In the genomic region with DNA sequence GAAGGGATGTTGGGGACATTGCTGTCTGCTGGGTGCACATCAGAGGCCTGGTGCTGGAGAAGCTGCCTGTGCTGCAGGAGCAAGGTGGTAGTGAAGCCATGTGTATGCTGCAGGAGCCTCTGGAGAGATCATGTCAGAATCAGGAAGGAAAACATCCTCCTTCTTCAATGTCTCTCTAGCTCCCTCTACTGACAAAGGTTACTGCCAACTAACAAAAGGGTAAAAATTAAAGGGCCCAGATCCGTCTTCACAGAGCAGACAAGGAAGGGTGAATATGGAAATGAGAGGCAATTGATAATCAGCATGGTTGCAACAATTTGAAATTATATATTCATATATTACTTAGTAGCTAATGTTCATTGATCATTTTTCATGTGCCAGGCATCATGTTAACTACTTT, we compare ENCODE assay signal across 12 cellular contexts. TPM values are rescaled to one million over a fixed set of nuclear protein-coding genes. Genes with fewer than 3 reads are reported as not detected.
DNase-seq lines count a peak whose midpoint lies in the region; ATAC-seq and TF ChIP-seq lines count a peak whose summit lies in the region.
"Had no signal": no experiment of that assay in that cellular context is flagged by ENCODE, and none has a peak within 500 bp of the region (broad histone marks: within the 10 kb centered on the region; RNA-seq: fewer than 3 reads in every experiment).

No MANE protein-coding gene starts in this region.

- peaks cover 18% of the 10 kb centered on the region for H3K9me3 Mint-ChIP-seq in neural crest cell

- H3K79me2 ChIP-seq in DND-41 (ENCODE audit: insufficient read depth, low read length), result no peaks in the 10 kb centered on the region

- no peak overlapping the region for H3K27ac Mint-ChIP-seq in neural crest cell (ENCODE audit: unreplicated experiment)
- H3K27ac Mint-ChIP-seq: activated CD4-positive, alpha-beta T cell treated with anti-CD3 and anti-CD28 coated beads, Interleukin-2, amount 10 ng/mL, durations not matched to agents 24 days and 14 days had no signal

- no peaks in the 10 kb centered on the region for H3K27me3 ChIP-seq in DND-41 (ENCODE audit: insufficient read depth, low read length, poor library complexity)
- H3K27me3 ChIP-seq in HL-60 (ENCODE audit: insufficient read depth, poor library complexity, severe bottlenecking), result no peaks in the 10 kb centered on the region
- H3K27me3 ChIP-seq: cardiac muscle cell had no signal

- H3K4me1 ChIP-seq in DND-41 (ENCODE audit: insufficient read depth, low read length), result peaks cover 53% of the 10 kb centered on the region

- H3K4me2 ChIP-seq in DND-41 (ENCODE audit: insufficient read depth, low read length), result no peak overlapping the region

- H2AFZ ChIP-seq in DND-41 (ENCODE audit: low read depth, low read length), result no peak overlapping the region

- TF ChIP-seq CTCF in DND-41 (IDR thresholded peaks at IDR 0.05; ENCODE audit: borderline replicate concordance, extremely low read depth, low read length, poor library complexity, severe bottlenecking) (peak; percentile 49), HL-60 (IDR thresholded peaks at IDR 0.05; ENCODE audit: insufficient read depth, low read length) (no peak), neural crest cell (conservative IDR thresholded peaks at IDR 0.05) (peak; percentile 32)

- DNase-seq in DND-41 (no peak), HL-60 (ENCODE audit: low read depth in 1 of 2, low spot score in 1 of 2) (peak; percentile 19 to 31), SK-MEL-5 (ENCODE audit: low read depth, low spot score) (peak; percentile 31), neural crest cell (ENCODE audit: low read depth, low spot score) (no peak)
- DNase-seq in activated CD4-positive, alpha-beta T cell treated with anti-CD3 and anti-CD28 coated beads, Interleukin-2, amount 50 U/mL, for 48 hours, result no peak
- DNase-seq in stimulated activated CD4-positive, alpha-beta T cell treated with anti-CD3 and anti-CD28 coated beads, Interleukin-12 subunit alpha, Interleukin-12 subunit beta, amount 100 ng/mL, for 4 hours, result no peak
- DNase-seq: activated CD4-positive, alpha-beta T cell treated with anti-CD3 and anti-CD28 coated beads, Interleukin-2, amount 10 ng/mL, durations not matched to agents 24 days and 14 days; NCI-H1092 treated with DMSO at 0.1 percent for 48 hours; NCI-H510A treated with DMSO at 0.1 percent for 48 hours had no signal

- H3K9me3 ChIP-seq in DND-41 (ENCODE audit: insufficient read depth, low read length, severe bottlenecking), result peaks cover 6% of the 10 kb centered on the region

- H3K4me3 Mint-ChIP-seq in neural crest cell, result no peak overlapping the region
- H3K4me3 Mint-ChIP-seq: activated CD4-positive, alpha-beta T cell treated with anti-CD3 and anti-CD28 coated beads, Interleukin-2, amount 10 ng/mL, durations not matched to agents 24 days and 14 days had no signal

- no peaks in the 10 kb centered on the region for H3K4me1 Mint-ChIP-seq in neural crest cell

- H3K27ac ChIP-seq in DND-41 (ENCODE audit: low read length) (no peak overlapping the region), HL-60 (replicated peaks) (no peak overlapping the region)
- H3K27ac ChIP-seq: cardiac muscle cell had no signal

- H3K27me3 Mint-ChIP-seq in neural crest cell (ENCODE audit: low read depth), result peaks cover 3% of the 10 kb centered on the region

- H3K9ac ChIP-seq in DND-41 (ENCODE audit: low read depth, low read length), result no peak overlapping the region

- H3K36me3 Mint-ChIP-seq in neural crest cell (ENCODE audit: low read depth), result peaks cover 8% of the 10 kb centered on the region

- in situ Hi-C loops in SK-MEL-5 (cut with HindIII; ENCODE audit: low pct_unique_long_range_greater_than_20kb, low sequenced_read_pairs), result no loop called here

- H3K36me3 ChIP-seq in DND-41 (ENCODE audit: insufficient read depth, low read length), result no peaks in the 10 kb centered on the region
- H3K36me3 ChIP-seq: cardiac muscle cell had no signal

- ATAC-seq in DND-41 (ENCODE audit: insufficient read depth, low read depth), result no peak
- no peak for ATAC-seq in HG03175 (IDR thresholded peaks at IDR 0.05; ENCODE audit: unreplicated experiment)

- H3K4me3 ChIP-seq in DND-41 (ENCODE audit: low read depth in 1 of 2, low read length in 2 of 2) (no peak overlapping the region), HL-60 (replicated peaks; ENCODE audit: insufficient read depth, low read length) (no peak overlapping the region)
- H3K4me3 ChIP-seq: cardiac muscle cell had no signal

- H4K20me1 ChIP-seq in DND-41 (ENCODE audit: insufficient read depth, low read length), result no peaks in the 10 kb centered on the region

RNA-seq across cellular contexts. Expression of a gene that starts 32.2 kb away (rescaled TPM):
- not detected in 2 replicates for total RNA-seq in SK-MEL-5 (2014; rRNA removed; shearing (Covaris generic))
- polyA plus RNA-seq in SK-MEL-5 (2015; cell fraction: cytosol; rRNA removed), result not detected in 2 replicates
- polyA plus RNA-seq in SK-MEL-5 (2015; cell fraction: nucleus; rRNA removed), result not detected in 2 replicates
- total RNA-seq in neural crest cell, result 0.47 TPM in 1 of 2 replicates, not detected in the other
- total RNA-seq: activated CD4-positive, alpha-beta T cell treated with anti-CD3 and anti-CD28 coated beads, Interleukin-2, amount 10 ng/mL, durations not matched to agents 24 days and 14 days; cardiac muscle cell; fibroblast of lung had no signal
- polyA plus RNA-seq: cardiac muscle cell, fibroblast of lung had no signal

RNA-seq across cellular contexts. Expression of a gene that starts 45.7 kb away (rescaled TPM):
- 2.1 and 2.4 TPM in 2 replicates for total RNA-seq in SK-MEL-5 (2014; rRNA removed; shearing (Covaris generic))
- 1.5 and 2.0 TPM in 2 replicates for polyA plus RNA-seq in SK-MEL-5 (2015; cell fraction: cytosol; rRNA removed)
- polyA plus RNA-seq in SK-MEL-5 (2015; cell fraction: nucleus; rRNA removed), result 1.4 and 4.4 TPM in 2 replicates
- total RNA-seq in neural crest cell, result 11.8 and 13.6 TPM in 2 replicates

RNA-seq across cellular contexts. Expression of a gene that starts 56.8 kb away (rescaled TPM):
- total RNA-seq in SK-MEL-5 (2014; rRNA removed; shearing (Covaris generic)), result 67.4 and 68.9 TPM in 2 replicates
- polyA plus RNA-seq in SK-MEL-5 (2015; cell fraction: cytosol; rRNA removed), result 25.4 and 29.8 TPM in 2 replicates
- 26.9 and 28.2 TPM in 2 replicates for polyA plus RNA-seq in SK-MEL-5 (2015; cell fraction: nucleus; rRNA removed)
- 31.5 and 34.7 TPM in 2 replicates for total RNA-seq in neural crest cell

RNA-seq across cellular contexts. Expression of a gene that starts 56.9 kb away (rescaled TPM):
- total RNA-seq in SK-MEL-5 (2014; rRNA removed; shearing (Covaris generic)), result 18.9 and 20.0 TPM in 2 replicates
- 37.8 and 47.1 TPM in 2 replicates for polyA plus RNA-seq in SK-MEL-5 (2015; cell fraction: cytosol; rRNA removed)
- 10.2 and 13.9 TPM in 2 replicates for polyA plus RNA-seq in SK-MEL-5 (2015; cell fraction: nucleus; rRNA removed)
- 71.6 and 74.5 TPM in 2 replicates for total RNA-seq in neural crest cell

Comparison
In these comparisons a context has a peak if more than half of its experiments do, and no peak if none do; other contexts are left out.
1. DNase-seq: peak in HL-60 (2 of 2) and SK-MEL-5 (single experiment); none in DND-41 (single experiment), neural crest cell (single experiment), activated CD4-positive, alpha-beta T cell treated with anti-CD3 and anti-CD28 coated beads, Interleukin-2, amount 50 U/mL, for 48 hours (0 of 2) and stimulated activated CD4-positive, alpha-beta T cell treated with anti-CD3 and anti-CD28 coated beads, Interleukin-12 subunit alpha, Interleukin-12 subunit beta, amount 100 ng/mL, for 4 hours (single experiment).